ENCODE assay signal across 8 cellular contexts in genomic region chr3:184005981-184006507, GRCh38. TPM values are rescaled to one million over a fixed set of nuclear protein-coding genes. Genes with fewer than 3 reads are reported as not detected.
DNase-seq lines count a peak whose midpoint lies in the region; ATAC-seq and TF ChIP-seq lines count a peak whose summit lies in the region.

No MANE protein-coding gene starts in this region.

- no peak overlapping the region for H3K4me3 Mint-ChIP-seq in endodermal cell

- H4K20me1 ChIP-seq in Karpas-422 (ENCODE audit: insufficient read depth, low read depth, low read length) = no peaks in the 10 kb centered on the region
- H4K20me1 ChIP-seq in PC-9 (ENCODE audit: insufficient read depth) = no peaks in the 10 kb centered on the region

- DNase-seq in DMS53 treated with DMSO at 0.1 percent for 48 hours (lab: John Stamatoyannopoulos, UW; ENCODE audit: unreplicated experiment) (peak; percentile 85), Karpas-422 (peak; percentile 79), PC-9 (peak; percentile 98 to 100), endodermal cell (peak; percentile 73)
- no peak for DNase-seq in activated effector memory CD4-positive, alpha-beta T cell treated with anti-CD3 and anti-CD28 coated beads, Interleukin-2, amount 50 U/mL, for 16 hours

- no peaks in the 10 kb centered on the region for H3K9me3 ChIP-seq in Karpas-422 (ENCODE audit: low read length)
- H3K9me3 ChIP-seq in PC-9 (ENCODE audit: insufficient read depth, low read depth) = no peaks in the 10 kb centered on the region
- no peaks in the 10 kb centered on the region for H3K9me3 ChIP-seq in endodermal cell (ENCODE audit: control insufficient read depth, low read length)
- no peaks in the 10 kb centered on the region for H3K9me3 ChIP-seq in mucosa of stomach (ENCODE audit: control insufficient read depth, low read length)

- POLR2A ChIA-PET in PC-9 (lab: Charles Lee; ENCODE audit: unreplicated experiment) = interaction anchor here (0.7 to 0.8 kb wide), 4 partner anchors 9 to 235 kb away, joined by 3 to 13 read pairs (median 8); partner anchors contain the start of gene EIF2B5

- peaks cover 80% of the 10 kb centered on the region for H3F3A ChIP-seq in PC-9 (ENCODE audit: insufficient read depth, low read depth)

- peak overlapping the region; percentile 45 for H3K4me2 ChIP-seq in Karpas-422 (ENCODE audit: low read depth, low read length, poor library complexity, severe bottlenecking)
- H3K4me2 ChIP-seq in PC-9 = peak overlapping the region; percentile 71

- H2AFZ ChIP-seq in Karpas-422 (ENCODE audit: low read length) (peak overlapping the region; percentile 5; the same call in 1 of the 2 replicates), PC-9 (peak overlapping the region; percentile 14; the same call in 1 of the 2 replicates)

- H3K27me3 ChIP-seq in Karpas-422 (ENCODE audit: low read length) (no peaks in the 10 kb centered on the region), PC-9 (ENCODE audit: insufficient read depth, low read depth) (no peaks in the 10 kb centered on the region), endodermal cell (ENCODE audit: control insufficient read depth, insufficient read depth, low read length, poor library complexity, severe bottlenecking) (no peaks in the 10 kb centered on the region), mucosa of stomach (ENCODE audit: control insufficient read depth, insufficient read depth, low read length) (no peaks in the 10 kb centered on the region)

- H3K27ac ChIP-seq in Karpas-422 (ENCODE audit: low read length) = peak overlapping the region; percentile 75
- H3K27ac ChIP-seq in PC-9 = peak overlapping the region; percentile 97
- H3K27ac ChIP-seq in endodermal cell (ENCODE audit: low read depth, low read length) = no peak overlapping the region

- H3K27ac Mint-ChIP-seq in endodermal cell = peak overlapping the region; percentile 74

- CTCF ChIA-PET in PC-9 (lab: Charles Lee) = interaction anchor here (0.6 to 1.5 kb wide), 12 partner anchors 9 to 523 kb away, joined by 3 to 12 read pairs (median 5); partner anchors contain the start of genes ABCC5 and PARL

- H3K36me3 ChIP-seq in Karpas-422 (ENCODE audit: insufficient read depth, low read length) (peaks cover 14% of the 10 kb centered on the region), PC-9 (ENCODE audit: low read depth) (peaks cover 46% of the 10 kb centered on the region), endodermal cell (ENCODE audit: control insufficient read depth, insufficient read depth, low read length) (peaks cover 9% of the 10 kb centered on the region), mucosa of stomach (ENCODE audit: control insufficient read depth, insufficient read depth, low read length) (no peaks in the 10 kb centered on the region)

- no TSS peak for BruUV-seq in PC-9 (replicated peaks; lab: Mats Ljungman, UMichigan)

- peak overlapping the region; percentile 12 for H3K9ac ChIP-seq in Karpas-422 (ENCODE audit: low read length)
- H3K9ac ChIP-seq in endodermal cell (ENCODE audit: extremely low read depth, low read length, poor library complexity, severe bottlenecking) = no peak overlapping the region
- peak overlapping the region; percentile 16 for H3K9ac ChIP-seq in mucosa of stomach (ENCODE audit: low read length)

- ATAC-seq in GM21447 (IDR thresholded peaks at IDR 0.05; ENCODE audit: unreplicated experiment) (peak; percentile 79), GM18867 (IDR thresholded peaks at IDR 0.05; ENCODE audit: unreplicated experiment) (no peak)

- intact Hi-C loops in PC-9 (cut with micrococcal nuclease; ENCODE audit: unreplicated experiment) = loop anchor here (1.0 to 2.0 kb wide), 5 partner anchors 11 to 129 kb away; partner anchors contain the start of genes ABCC5 and EIF2B5

- 85 to 90% methylated on average over 8 to 11 of the region's 11 CpGs for WGBS in endodermal cell (ENCODE audit: insufficient coverage in 1 of 2, insufficient read length in 1 of 2), 2 experiments

- no peaks in the 10 kb centered on the region for H3K27me3 Mint-ChIP-seq in endodermal cell (ENCODE audit: insufficient read depth)

- H3K79me2 ChIP-seq in Karpas-422 (ENCODE audit: low read length) (peaks cover 75% of the 10 kb centered on the region), PC-9 (ENCODE audit: low read depth) (peaks cover 81% of the 10 kb centered on the region)

- H3K4me3 ChIP-seq in Karpas-422 (ENCODE audit: low read length) (0 out of 2 replicates have a peak overlapping the region, but pooled peaks have one; percentile 5), PC-9 (peak overlapping the region; percentile 22; the same call in 1 of the 2 replicates), endodermal cell (ENCODE audit: low read length) (no peak overlapping the region), mucosa of stomach (ENCODE audit: low read length) (no peak overlapping the region)

- H3K36me3 Mint-ChIP-seq in endodermal cell (ENCODE audit: low read depth) = peaks cover 13% of the 10 kb centered on the region

- no peaks in the 10 kb centered on the region for H3K9me3 Mint-ChIP-seq in endodermal cell

- peaks cover 44% of the 10 kb centered on the region for H3K4me1 Mint-ChIP-seq in endodermal cell

- H3K9me2 ChIP-seq in Karpas-422 (replicated peaks; ENCODE audit: insufficient read depth, low read length) (no peaks in the 10 kb centered on the region), PC-9 (ENCODE audit: insufficient read depth) (no peaks in the 10 kb centered on the region)

- H3K4me1 ChIP-seq in Karpas-422 (ENCODE audit: low read length) (peaks cover 34% of the 10 kb centered on the region), PC-9 (replicated peaks; ENCODE audit: insufficient read depth) (peaks cover 83% of the 10 kb centered on the region), endodermal cell (ENCODE audit: control insufficient read depth, insufficient read depth, low read length) (peaks cover 11% of the 10 kb centered on the region), mucosa of stomach (ENCODE audit: control insufficient read depth, insufficient read depth, low read length) (peaks cover 32% of the 10 kb centered on the region)

- TF ChIP-seq CTCF in PC-9 (conservative IDR thresholded peaks at IDR 0.05) (no peak), endodermal cell (conservative IDR thresholded peaks at IDR 0.05) (no peak)

RNA-seq across cellular contexts. Expression of gene ABCC5, which starts 11.6 kb away (rescaled TPM):
- 79.9 and 86.5 TPM in 2 replicates for total RNA-seq in Karpas-422 (2014; rRNA removed; shearing (Covaris generic); ENCODE audit: low replicate concordance)
- total RNA-seq in PC-9 (2021) (133 and 151 TPM in 2 replicates), endodermal cell (10 to 100 TPM; 32.8 to 35.7 TPM)
- polyA plus RNA-seq in endodermal cell (2013, experiment 1 of 2) = 32.4 TPM
- polyA plus RNA-seq in endodermal cell (2013, experiment 2 of 2) = 28.1 TPM

RNA-seq across cellular contexts. Expression of gene HTR3D, which starts 25.5 kb away (rescaled TPM):
- not detected in 2 replicates for total RNA-seq in Karpas-422 (2014; rRNA removed; shearing (Covaris generic); ENCODE audit: low replicate concordance)
- total RNA-seq in PC-9 (2021) (not detected in 2 replicates), endodermal cell (not detected)
- polyA plus RNA-seq in endodermal cell (2013, experiment 1 of 2) = not detected
- polyA plus RNA-seq in endodermal cell (2013, experiment 2 of 2) = not detected

RNA-seq across cellular contexts. Expression of gene HTR3C, which starts 46.8 kb away (rescaled TPM):
- total RNA-seq in Karpas-422 (2014; rRNA removed; shearing (Covaris generic); ENCODE audit: low replicate concordance) = not detected in 2 replicates
- not detected in 2 replicates for total RNA-seq in PC-9 (2021)
- total RNA-seq in endodermal cell = not detected
- polyA plus RNA-seq in endodermal cell (2013, experiment 1 of 2) = not detected
- polyA plus RNA-seq in endodermal cell (2013, experiment 2 of 2) = not detected

Comparison
In these comparisons a context has a peak if more than half of its experiments do, and no peak if none do; other contexts are left out.
1. H3K4me3 ChIP-seq: peak in Karpas-422 (single experiment) and PC-9 (single experiment); none in endodermal cell (single experiment) and mucosa of stomach (single experiment).